ENCODE assay signal across 20 cellular contexts in the genomic region with DNA sequence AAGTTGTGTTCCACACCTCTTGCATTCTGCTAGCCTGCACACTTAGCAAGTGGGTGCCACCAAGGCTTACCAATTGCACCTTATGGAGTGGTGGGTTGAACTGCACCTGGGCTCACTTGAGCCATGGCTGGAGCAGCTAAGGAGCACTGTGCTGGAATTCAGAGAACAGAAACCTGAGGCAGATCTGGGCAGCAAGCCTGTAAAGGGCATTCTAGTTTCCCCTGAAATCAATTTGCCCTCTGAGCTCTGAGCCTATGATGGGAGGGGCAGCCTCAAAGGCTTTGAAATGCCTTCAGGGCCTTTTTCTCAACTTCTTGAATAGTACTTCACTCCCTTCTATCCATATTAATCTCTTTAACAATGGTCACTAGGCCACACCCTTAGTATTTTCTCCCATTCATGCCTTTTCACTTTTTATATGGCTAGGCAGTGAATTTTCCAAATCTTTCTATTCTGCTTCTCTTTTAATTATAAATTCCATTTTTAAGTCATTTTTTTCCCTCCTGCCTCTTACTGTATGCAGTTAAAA. TPM values are rescaled to one million over a fixed set of nuclear protein-coding genes. Genes with fewer than 3 reads are reported as not detected.
A peak's percentile ranks its signal among the peaks of the same experiment; 100 is the strongest.
DNase-seq lines count a peak whose midpoint lies in the region; ATAC-seq, FAIRE-seq and TF ChIP-seq lines count a peak whose summit lies in the region.
"Had no signal": no experiment of that assay in that cellular context is flagged by ENCODE, and none has a peak within 500 bp of the region (broad histone marks: within the 10 kb centered on the region; RNA-seq: fewer than 3 reads in every experiment).

No MANE protein-coding gene starts in this region.

- no peaks in the 10 kb centered on the region for H3K79me2 ChIP-seq in neural progenitor cell (ENCODE audit: low read depth)

- TF ChIP-seq CTCF in neural progenitor cell (IDR thresholded peaks at IDR 0.05), result no peak

- no peak overlapping the region for H3K4me3 ChIP-seq in neural progenitor cell
- H3K4me3 ChIP-seq: BLaER1, GM23248 had no signal

- H3K36me3 Mint-ChIP-seq in IgD-negative memory B cell, result peaks cover 16% of the 10 kb centered on the region
- H3K36me3 Mint-ChIP-seq in effector memory CD8-positive, alpha-beta T cell (ENCODE audit: insufficient read depth), result peaks cover 15% of the 10 kb centered on the region
- no peaks in the 10 kb centered on the region for H3K36me3 Mint-ChIP-seq in neural progenitor cell

- peaks cover 49 to 60% (median 56%) of the 10 kb centered on the region in 3 donors for H3K4me1 Mint-ChIP-seq in IgD-negative memory B cell
- H3K4me1 Mint-ChIP-seq in effector memory CD8-positive, alpha-beta T cell (ENCODE audit: low read depth in 2 of 2), result peaks cover 24 to 36% of the 10 kb centered on the region in 2 donors
- no peaks in the 10 kb centered on the region for H3K4me1 Mint-ChIP-seq in neural progenitor cell

- H3K27ac Mint-ChIP-seq in IgD-negative memory B cell (peak overlapping the region; percentile 79 to 86 (median 84)), neural progenitor cell (no peak overlapping the region)
- peak overlapping the region; percentile 27 to 75 for H3K27ac Mint-ChIP-seq in effector memory CD8-positive, alpha-beta T cell

- 0 out of 2 replicates have a peak, but pooled peaks have one; percentile 14 for TF ChIP-seq POLR2A in GM12892 (IDR thresholded peaks at IDR 0.05; ENCODE audit: low read depth, low read length)

- no peaks in the 10 kb centered on the region for H3K9me3 ChIP-seq in neural progenitor cell (ENCODE audit: low read depth)
- H3K9me3 ChIP-seq: BLaER1 had no signal

- DNase-seq in GM12892 (ENCODE audit: insufficient read length), result no peak
- DNase-seq in effector memory CD8-positive, alpha-beta T cell, result no peak
- DNase-seq in neural progenitor cell (ENCODE audit: low spot score), result no peak
- no peak for DNase-seq in Kasumi-1 (lab: John Stamatoyannopoulos, UW)
- DNase-seq in effector CD8-positive, alpha-beta T cell (lab: John Stamatoyannopoulos, UW), result no peak
- DNase-seq: DMS153, EL, GM23248, NCI-H1417 treated with DMSO at 0.1 percent for 48 hours, NCI-H2029, NCI-H2171 treated with DMSO at 0.1 percent for 48 hours, NCI-H82, SHP77 had no signal

- no peak for ATAC-seq in effector memory CD8-positive, alpha-beta T cell (replicated peaks)
- ATAC-seq in HG02623 (IDR thresholded peaks at IDR 0.05; ENCODE audit: unreplicated experiment), result no peak
- ATAC-seq: SK-N-SH treated with all-trans-retinoic acid at 6 μM for 48 hours had no signal

- H3K4me3 Mint-ChIP-seq in IgD-negative memory B cell, result peak overlapping the region in 2 of 4 donors; percentile 49 to 66
- H3K4me3 Mint-ChIP-seq in effector memory CD8-positive, alpha-beta T cell, result no peak overlapping the region
- no peak overlapping the region for H3K4me3 Mint-ChIP-seq in neural progenitor cell

- peak overlapping the region; percentile 15 for H2AFZ ChIP-seq in neural progenitor cell (replicated peaks)
- H2AFZ ChIP-seq: GM23248 had no signal

- H3K27me3 ChIP-seq in neural progenitor cell, result no peaks in the 10 kb centered on the region
- H3K27me3 ChIP-seq: BLaER1 had no signal

- H3K4me2 ChIP-seq in neural progenitor cell, result no peak overlapping the region
- H3K4me2 ChIP-seq: BLaER1 had no signal

- no peaks in the 10 kb centered on the region for H3K36me3 ChIP-seq in neural progenitor cell
- H3K36me3 ChIP-seq: BLaER1 had no signal

- no peaks in the 10 kb centered on the region for H3K4me1 ChIP-seq in neural progenitor cell
- H3K4me1 ChIP-seq: BLaER1 had no signal

- H3K9me3 Mint-ChIP-seq in IgD-negative memory B cell, result peaks cover 0 to 1% (median 0%) of the 10 kb centered on the region in 3 donors
- peaks cover 0 to 2% of the 10 kb centered on the region in 2 donors for H3K9me3 Mint-ChIP-seq in effector memory CD8-positive, alpha-beta T cell
- no peaks in the 10 kb centered on the region for H3K9me3 Mint-ChIP-seq in neural progenitor cell

- no peaks in the 10 kb centered on the region for H3F3A ChIP-seq in neural progenitor cell (ENCODE audit: low read depth)

- H3K27ac ChIP-seq in neural progenitor cell, result no peak overlapping the region
- H3K27ac ChIP-seq: BLaER1, GM23248 had no signal

- no peak overlapping the region for H3K9ac ChIP-seq in neural progenitor cell
- H3K9ac ChIP-seq: BLaER1, GM23248 had no signal

- peak; percentile 64 for FAIRE-seq in GM12892 (lab: Jason Lieb, UNC)
- FAIRE-seq: RCC 7860 had no signal

- H3K27me3 Mint-ChIP-seq in IgD-negative memory B cell, result no peaks in the 10 kb centered on the region
- no peaks in the 10 kb centered on the region for H3K27me3 Mint-ChIP-seq in effector memory CD8-positive, alpha-beta T cell
- H3K27me3 Mint-ChIP-seq in neural progenitor cell (ENCODE audit: insufficient read depth, low read depth), result peaks cover 2% of the 10 kb centered on the region

- H4K20me1 ChIP-seq in neural progenitor cell (ENCODE audit: low read depth), result no peaks in the 10 kb centered on the region
- H4K20me1 ChIP-seq: BLaER1 had no signal

RNA-seq across cellular contexts. Expression of gene BTLA, which starts 17.9 kb away (rescaled TPM):
- 52.2 TPM for polyA plus RNA-seq in GM12892 (2012; ENCODE audit: missing spikeins)
- polyA plus RNA-seq in IgD-negative memory B cell, result 85.4 TPM
- total RNA-seq in neural progenitor cell (ENCODE audit: low replicate concordance), result 3.9 TPM in 1 of 2 replicates, not detected in the other
- total RNA-seq: GM23248, NCI-H460 had no signal
- polyA plus RNA-seq: AG04450, GM23248 had no signal
